Comparison of ENCODE assay signal across 1 cellular context in genomic region chr1:227260433-227260832, GRCh38.
TF ChIP-seq lines count a peak whose summit lies in the region.

No MANE protein-coding gene starts in this region.

TF ChIP-seq in K562, 482 proteins besides CTCF, POLR2A, EP300 and RAD21 (continued from another document and continues in another):
- TF ChIP-seq E2F6 (IDR thresholded peaks at IDR 0.05; ENCODE audit: borderline replicate concordance in 1 of 2, extremely low read depth in 1 of 2, insufficient read depth in 1 of 2, insufficient read length in 1 of 2, low read depth in 1 of 2, low read length in 1 of 2, poor library complexity in 1 of 2, severe bottlenecking in 1 of 2) = no peak
- TF ChIP-seq ADNP (tag; IDR thresholded peaks at IDR 0.05) = no peak
- TF ChIP-seq GATA2 (CRISPR knock-in tag; IDR thresholded peaks at IDR 0.05) = peak; percentile 84
- TF ChIP-seq SRF (CRISPR knock-in tag; IDR thresholded peaks at IDR 0.05) = peak in 1 of 2 experiments; percentile 70; a peak in 1 of 4 replicates
- TF ChIP-seq SMAD4 (CRISPR knock-in tag; conservative IDR thresholded peaks at IDR 0.05) = no peak
- no peak for TF ChIP-seq ZC3H11A (IDR thresholded peaks at IDR 0.05; ENCODE audit: low read depth, low read length)
- TF ChIP-seq NCOA1 (IDR thresholded peaks at IDR 0.05; ENCODE audit: low read depth) = peak; percentile 26; the same call in 1 of the 2 replicates
- TF ChIP-seq HLTF (IDR thresholded peaks at IDR 0.05) = peak; percentile 64; the same call in 1 of the 2 replicates
- TF ChIP-seq ZNF143 (CRISPR knock-in tag; IDR thresholded peaks at IDR 0.05) = no peak
- TF ChIP-seq KAT2B (IDR thresholded peaks at IDR 0.05; ENCODE audit: low read depth, low read length) = no peak
- TF ChIP-seq ZNF197 (CRISPR knock-in tag; IDR thresholded peaks at IDR 0.05; ENCODE audit: low read depth) = no peak
- TF ChIP-seq, protein P1, sequence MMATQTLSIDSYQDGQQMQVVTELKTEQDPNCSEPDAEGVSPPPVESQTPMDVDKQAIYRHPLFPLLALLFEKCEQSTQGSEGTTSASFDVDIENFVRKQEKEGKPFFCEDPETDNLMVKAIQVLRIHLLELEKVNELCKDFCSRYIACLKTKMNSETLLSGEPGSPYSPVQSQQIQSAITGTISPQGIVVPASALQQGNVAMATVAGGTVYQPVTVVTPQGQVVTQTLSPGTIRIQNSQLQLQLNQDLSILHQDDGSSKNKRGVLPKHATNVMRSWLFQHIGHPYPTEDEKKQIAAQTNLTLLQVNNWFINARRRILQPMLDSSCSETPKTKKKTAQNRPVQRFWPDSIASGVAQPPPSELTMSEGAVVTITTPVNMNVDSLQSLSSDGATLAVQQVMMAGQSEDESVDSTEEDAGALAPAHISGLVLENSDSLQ (IDR thresholded peaks at IDR 0.05) = 0 out of 2 replicates have a peak, but pooled peaks have one; percentile 26
- peak; percentile 70 for TF ChIP-seq NFYB (IDR thresholded peaks at IDR 0.05; ENCODE audit: extremely low read depth, insufficient read length)
- TF ChIP-seq, protein P2, sequence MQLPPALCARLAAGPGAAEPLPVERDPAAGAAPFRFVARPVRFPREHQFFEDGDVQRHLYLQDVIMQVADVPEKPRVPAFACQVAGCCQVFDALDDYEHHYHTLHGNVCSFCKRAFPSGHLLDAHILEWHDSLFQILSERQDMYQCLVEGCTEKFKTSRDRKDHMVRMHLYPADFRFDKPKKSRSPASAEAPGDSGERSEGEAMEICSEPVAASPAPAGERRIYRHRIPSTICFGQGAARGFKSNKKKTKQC (CRISPR knock-in tag; IDR thresholded peaks at IDR 0.05) = no peak
- TF ChIP-seq HMGN3 (IDR thresholded peaks at IDR 0.05; ENCODE audit: borderline replicate concordance, extremely low read depth, insufficient read length, low read depth, low read length) = peak; percentile 39
- TF ChIP-seq, protein P3, sequence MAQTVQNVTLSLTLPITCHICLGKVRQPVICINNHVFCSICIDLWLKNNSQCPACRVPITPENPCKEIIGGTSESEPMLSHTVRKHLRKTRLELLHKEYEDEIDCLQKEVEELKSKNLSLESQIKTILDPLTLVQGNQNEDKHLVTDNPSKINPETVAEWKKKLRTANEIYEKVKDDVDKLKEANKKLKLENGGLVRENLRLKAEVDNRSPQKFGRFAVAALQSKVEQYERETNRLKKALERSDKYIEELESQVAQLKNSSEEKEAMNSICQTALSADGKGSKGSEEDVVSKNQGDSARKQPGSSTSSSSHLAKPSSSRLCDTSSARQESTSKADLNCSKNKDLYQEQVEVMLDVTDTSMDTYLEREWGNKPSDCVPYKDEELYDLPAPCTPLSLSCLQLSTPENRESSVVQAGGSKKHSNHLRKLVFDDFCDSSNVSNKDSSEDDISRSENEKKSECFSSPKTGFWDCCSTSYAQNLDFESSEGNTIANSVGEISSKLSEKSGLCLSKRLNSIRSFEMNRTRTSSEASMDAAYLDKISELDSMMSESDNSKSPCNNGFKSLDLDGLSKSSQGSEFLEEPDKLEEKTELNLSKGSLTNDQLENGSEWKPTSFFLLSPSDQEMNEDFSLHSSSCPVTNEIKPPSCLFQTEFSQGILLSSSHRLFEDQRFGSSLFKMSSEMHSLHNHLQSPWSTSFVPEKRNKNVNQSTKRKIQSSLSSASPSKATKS (CRISPR knock-in tag; IDR thresholded peaks at IDR 0.05) = no peak
- TF ChIP-seq ATF7 (IDR thresholded peaks at IDR 0.05) = 0 out of 2 replicates have a peak, but pooled peaks have one; percentile 9
- peak; percentile 80 for TF ChIP-seq U2AF1 (optimal IDR thresholded peaks at IDR 0.05; ENCODE audit: low read depth, low read length)
- TF ChIP-seq ARHGAP35 (IDR thresholded peaks at IDR 0.05; ENCODE audit: partially characterized antibody) = no peak
- TF ChIP-seq EHMT2 (IDR thresholded peaks at IDR 0.05) = peak; percentile 95
- TF ChIP-seq TCFL5 (CRISPR knock-in tag; conservative IDR thresholded peaks at IDR 0.05) = no peak
- TF ChIP-seq TRIM24 (IDR thresholded peaks at IDR 0.05) = peak; percentile 59 to 60; a peak in 3 of 4 replicates
- TF ChIP-seq, protein P4, sequence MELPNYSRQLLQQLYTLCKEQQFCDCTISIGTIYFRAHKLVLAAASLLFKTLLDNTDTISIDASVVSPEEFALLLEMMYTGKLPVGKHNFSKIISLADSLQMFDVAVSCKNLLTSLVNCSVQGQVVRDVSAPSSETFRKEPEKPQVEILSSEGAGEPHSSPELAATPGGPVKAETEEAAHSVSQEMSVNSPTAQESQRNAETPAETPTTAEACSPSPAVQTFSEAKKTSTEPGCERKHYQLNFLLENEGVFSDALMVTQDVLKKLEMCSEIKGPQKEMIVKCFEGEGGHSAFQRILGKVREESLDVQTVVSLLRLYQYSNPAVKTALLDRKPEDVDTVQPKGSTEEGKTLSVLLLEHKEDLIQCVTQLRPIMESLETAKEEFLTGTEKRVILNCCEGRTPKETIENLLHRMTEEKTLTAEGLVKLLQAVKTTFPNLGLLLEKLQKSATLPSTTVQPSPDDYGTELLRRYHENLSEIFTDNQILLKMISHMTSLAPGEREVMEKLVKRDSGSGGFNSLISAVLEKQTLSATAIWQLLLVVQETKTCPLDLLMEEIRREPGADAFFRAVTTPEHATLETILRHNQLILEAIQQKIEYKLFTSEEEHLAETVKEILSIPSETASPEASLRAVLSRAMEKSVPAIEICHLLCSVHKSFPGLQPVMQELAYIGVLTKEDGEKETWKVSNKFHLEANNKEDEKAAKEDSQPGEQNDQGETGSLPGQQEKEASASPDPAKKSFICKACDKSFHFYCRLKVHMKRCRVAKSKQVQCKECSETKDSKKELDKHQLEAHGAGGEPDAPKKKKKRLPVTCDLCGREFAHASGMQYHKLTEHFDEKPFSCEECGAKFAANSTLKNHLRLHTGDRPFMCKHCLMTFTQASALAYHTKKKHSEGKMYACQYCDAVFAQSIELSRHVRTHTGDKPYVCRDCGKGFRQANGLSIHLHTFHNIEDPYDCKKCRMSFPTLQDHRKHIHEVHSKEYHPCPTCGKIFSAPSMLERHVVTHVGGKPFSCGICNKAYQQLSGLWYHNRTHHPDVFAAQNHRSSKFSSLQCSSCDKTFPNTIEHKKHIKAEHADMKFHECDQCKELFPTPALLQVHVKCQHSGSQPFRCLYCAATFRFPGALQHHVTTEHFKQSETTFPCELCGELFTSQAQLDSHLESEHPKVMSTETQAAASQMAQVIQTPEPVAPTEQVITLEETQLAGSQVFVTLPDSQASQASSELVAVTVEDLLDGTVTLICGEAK (IDR thresholded peaks at IDR 0.05) = no peak
- TF ChIP-seq, protein P4 (CRISPR knock-in tag; IDR thresholded peaks at IDR 0.05) = no peak
- TF ChIP-seq DNMT1 (IDR thresholded peaks at IDR 0.05) = no peak
- no peak for TF ChIP-seq RFX5 (IDR thresholded peaks at IDR 0.05; ENCODE audit: low read depth, low read length)
- TF ChIP-seq, protein P5, sequence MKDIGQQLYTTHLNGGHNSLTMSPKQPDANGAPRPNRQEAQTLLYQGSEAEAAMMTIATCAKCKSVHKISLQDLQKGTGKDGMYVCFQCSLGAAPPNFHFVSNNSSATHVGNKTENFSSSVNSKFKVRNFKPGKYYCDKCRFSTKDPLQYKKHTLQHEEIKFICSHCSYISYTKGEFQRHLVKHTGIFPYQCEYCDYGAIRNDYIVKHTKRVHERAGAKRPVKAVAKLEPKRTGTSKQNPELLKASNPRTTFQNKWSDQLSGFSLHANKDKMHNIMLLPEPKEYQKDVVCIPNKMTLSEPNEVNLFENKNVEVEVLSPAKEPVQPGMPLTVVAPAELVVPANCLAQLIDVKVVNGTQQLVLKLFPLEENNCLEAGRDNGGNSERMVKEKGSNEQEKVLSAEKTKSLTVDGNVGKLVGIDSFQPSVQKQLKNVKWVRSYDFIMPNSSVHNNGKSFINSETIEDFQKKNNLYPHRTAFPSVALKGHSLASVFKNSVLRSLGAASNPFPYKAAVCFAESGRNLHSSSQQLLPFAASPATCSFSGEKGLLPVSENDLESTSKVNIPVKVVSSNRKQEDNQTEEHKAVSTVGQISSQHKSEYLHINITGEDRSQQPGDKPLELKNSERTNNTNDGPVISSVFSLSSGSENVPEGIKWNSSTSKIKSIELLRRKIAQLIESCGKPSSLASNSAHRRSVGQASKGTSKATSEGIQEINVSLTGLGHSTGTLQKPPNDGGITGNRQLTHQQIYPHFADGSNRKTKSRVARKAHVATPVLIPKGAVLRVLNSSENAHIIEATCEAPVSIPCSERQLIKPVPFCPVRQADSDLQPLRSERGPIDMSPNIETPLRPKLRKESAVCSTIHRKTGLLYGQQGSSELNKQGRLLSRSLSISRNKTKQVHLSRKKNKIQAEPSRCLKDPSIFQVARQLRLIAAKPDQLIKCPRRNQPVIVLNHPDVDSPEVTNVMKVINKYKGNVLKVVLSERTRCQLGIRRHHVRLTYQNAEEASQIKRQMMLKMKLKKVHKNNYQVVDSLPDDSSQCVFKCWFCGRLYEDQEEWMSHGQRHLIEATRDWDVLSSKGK (CRISPR knock-in tag; IDR thresholded peaks at IDR 0.05) = no peak
- TF ChIP-seq ZNF584 (CRISPR knock-in tag; IDR thresholded peaks at IDR 0.05; ENCODE audit: low read depth) = no peak
- TF ChIP-seq HDAC1 (IDR thresholded peaks at IDR 0.05) = peak in 1 of 2 experiments; percentile 90; a peak in 3 of 4 replicates
- TF ChIP-seq NFRKB (IDR thresholded peaks at IDR 0.05; ENCODE audit: low read depth) = no peak
- TF ChIP-seq MAZ (CRISPR knock-in tag; conservative IDR thresholded peaks at IDR 0.05 in 1 of 2, IDR thresholded peaks at IDR 0.05 in 1 of 2) = no peak
- TF ChIP-seq RBFOX2 (IDR thresholded peaks at IDR 0.05; ENCODE audit: low read depth, low read length) = no peak
- TF ChIP-seq ZBED1 (IDR thresholded peaks at IDR 0.05) = no peak
- peak; percentile 24; the same call in 1 of the 2 replicates for TF ChIP-seq ARID3A (IDR thresholded peaks at IDR 0.05; ENCODE audit: borderline replicate concordance, low read depth, low read length)
- TF ChIP-seq, protein P6, sequence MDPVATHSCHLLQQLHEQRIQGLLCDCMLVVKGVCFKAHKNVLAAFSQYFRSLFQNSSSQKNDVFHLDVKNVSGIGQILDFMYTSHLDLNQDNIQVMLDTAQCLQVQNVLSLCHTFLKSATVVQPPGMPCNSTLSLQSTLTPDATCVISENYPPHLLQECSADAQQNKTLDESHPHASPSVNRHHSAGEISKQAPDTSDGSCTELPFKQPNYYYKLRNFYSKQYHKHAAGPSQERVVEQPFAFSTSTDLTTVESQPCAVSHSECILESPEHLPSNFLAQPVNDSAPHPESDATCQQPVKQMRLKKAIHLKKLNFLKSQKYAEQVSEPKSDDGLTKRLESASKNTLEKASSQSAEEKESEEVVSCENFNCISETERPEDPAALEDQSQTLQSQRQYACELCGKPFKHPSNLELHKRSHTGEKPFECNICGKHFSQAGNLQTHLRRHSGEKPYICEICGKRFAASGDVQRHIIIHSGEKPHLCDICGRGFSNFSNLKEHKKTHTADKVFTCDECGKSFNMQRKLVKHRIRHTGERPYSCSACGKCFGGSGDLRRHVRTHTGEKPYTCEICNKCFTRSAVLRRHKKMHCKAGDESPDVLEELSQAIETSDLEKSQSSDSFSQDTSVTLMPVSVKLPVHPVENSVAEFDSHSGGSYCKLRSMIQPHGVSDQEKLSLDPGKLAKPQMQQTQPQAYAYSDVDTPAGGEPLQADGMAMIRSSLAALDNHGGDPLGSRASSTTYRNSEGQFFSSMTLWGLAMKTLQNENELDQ (CRISPR knock-in tag; IDR thresholded peaks at IDR 0.05; ENCODE audit: borderline replicate concordance) = no peak
- TF ChIP-seq ZBTB26 (CRISPR knock-in tag; IDR thresholded peaks at IDR 0.05) = no peak
- no peak for TF ChIP-seq SLC30A9 (CRISPR knock-in tag; IDR thresholded peaks at IDR 0.05)
- peak; percentile 80 for TF ChIP-seq RFX1 (IDR thresholded peaks at IDR 0.05)
